In genomic region chr20:57087102-57087501, GRCh38 we compare ENCODE assay signal across 25 cellular contexts.
DNase-seq lines count a peak whose midpoint lies in the region; ATAC-seq, FAIRE-seq and TF ChIP-seq lines count a peak whose summit lies in the region.
"Had no signal": no experiment of that assay in that cellular context is flagged by ENCODE, and none has a peak within 500 bp of the region (broad histone marks: within the 10 kb centered on the region; RNA-seq: fewer than 3 reads in every experiment).

No MANE protein-coding gene starts in this region.

- no peaks in the 10 kb centered on the region for H3K36me3 ChIP-seq in kidney (ENCODE audit: control insufficient read depth in 1 of 2, insufficient read depth in 2 of 2, low read length in 2 of 2)
- H3K36me3 ChIP-seq: BLaER1, neural progenitor cell, right atrium auricular region, suprapubic skin, upper lobe of right lung had no signal

- H3K4me3 Mint-ChIP-seq in IgD-negative memory B cell, result no peak overlapping the region
- H3K4me3 Mint-ChIP-seq: activated T-cell treated with anti-CD3 and anti-CD28 coated beads, Interleukin-2, amount 50 U/mL, for 72 hours; effector memory CD8-positive, alpha-beta T cell; GM23338; neural progenitor cell; T-cell had no signal

- FAIRE-seq in kidney (lab: Jason Lieb, UNC), result no peak
- FAIRE-seq: small intestine had no signal

- DNase-seq in DMS79 treated with DMSO at 0.1 percent for 48 hours (lab: John Stamatoyannopoulos, UW) (peak; percentile 51), RPMI8226 (peak; percentile 56), kidney (peak; percentile 37), NCI-H128 (lab: John Stamatoyannopoulos, UW; ENCODE audit: unreplicated experiment) (no peak), anterior cingulate cortex (lab: John Stamatoyannopoulos, UW) (no peak)
- no peak for DNase-seq in stimulated activated CD4-positive, alpha-beta T cell treated with anti-CD3 and anti-CD28 coated beads, Interleukin-4, amount 100 ng/mL, for 24 hours
- DNase-seq: activated CD4-positive, CD25-positive, alpha-beta regulatory T cell; activated T-cell treated with anti-CD3 and anti-CD28 coated beads, Interleukin-2, amount 50 U/mL, for 72 hours; caudate nucleus; DND-41; effector memory CD8-positive, alpha-beta T cell; islet precursor cell; NCI-H146; NCI-H2107; small intestine; stimulated activated naive CD4-positive, alpha-beta T cell treated with Interleukin-2 at 50 U/mL for 16 hours; T-cell; upper lobe of right lung had no signal

- peak overlapping the region in 2 of 3 donors; percentile 50 to 82 for H3K27ac Mint-ChIP-seq in IgD-negative memory B cell
- H3K27ac Mint-ChIP-seq: activated T-cell treated with anti-CD3 and anti-CD28 coated beads, Interleukin-2, amount 50 U/mL, for 72 hours; effector memory CD8-positive, alpha-beta T cell; GM23338; neural progenitor cell; T-cell had no signal

- intact Hi-C loops in kidney (cut with DNase I), result no loop called here

- H3K4me3 ChIP-seq in kidney (ENCODE audit: low read length in 2 of 2), result no peak overlapping the region
- H3K4me3 ChIP-seq: BLaER1, GM23338, neural progenitor cell, right atrium auricular region, suprapubic skin, upper lobe of right lung had no signal

- no peaks in the 10 kb centered on the region for H3K4me1 ChIP-seq in kidney (ENCODE audit: control insufficient read depth in 1 of 2, insufficient read depth in 1 of 2, low read depth in 1 of 2, low read length in 2 of 2)
- H3K4me1 ChIP-seq: upper lobe of right lung had no signal

- H3K27me3 Mint-ChIP-seq in IgD-negative memory B cell, result peaks cover 11% of the 10 kb centered on the region

- H3K4me1 Mint-ChIP-seq in IgD-negative memory B cell, result peaks cover 0 to 3% (median under 1%) of the 10 kb centered on the region in 3 donors

- peaks cover 0 to 5% (median 0%) of the 10 kb centered on the region in 3 donors for H3K9me3 Mint-ChIP-seq in IgD-negative memory B cell
- H3K9me3 Mint-ChIP-seq: GM23338, neural progenitor cell had no signal

- no peak overlapping the region for H3K27ac ChIP-seq in kidney (ENCODE audit: low read depth in 2 of 2, low read length in 2 of 2)
- H3K27ac ChIP-seq: BLaER1, neural progenitor cell, right atrium auricular region, suprapubic skin, upper lobe of right lung had no signal

- no peak overlapping the region for H3K9ac ChIP-seq in kidney (ENCODE audit: low read length in 2 of 2)
- H3K9ac ChIP-seq: BLaER1, neural progenitor cell had no signal

- no peaks in the 10 kb centered on the region for H3K36me3 Mint-ChIP-seq in IgD-negative memory B cell
- H3K36me3 Mint-ChIP-seq: neural progenitor cell, T-cell had no signal

- TF ChIP-seq CTCF in kidney (IDR thresholded peaks at IDR 0.05; ENCODE audit: borderline replicate concordance, extremely low read depth, insufficient read depth), result no peak

- no peaks in the 10 kb centered on the region for H3K9me3 ChIP-seq in kidney (ENCODE audit: control insufficient read depth in 1 of 2, low read length in 2 of 2)
- H3K9me3 ChIP-seq: BLaER1, right atrium auricular region, suprapubic skin, upper lobe of right lung had no signal

- no peak for ATAC-seq in HG03571 (IDR thresholded peaks at IDR 0.05; ENCODE audit: unreplicated experiment)
- ATAC-seq: activated T-cell treated with anti-CD3 and anti-CD28 coated beads, Interleukin-2, amount 50 U/mL, for 72 hours; effector memory CD8-positive, alpha-beta T cell; GM23338; T-cell; upper lobe of right lung had no signal

Comparison
In these comparisons a context has a peak if more than half of its experiments do, and no peak if none do; other contexts are left out.
1. DNase-seq: peak in DMS79 treated with DMSO at 0.1 percent for 48 hours (single experiment), RPMI8226 (single experiment) and kidney (single experiment); none in NCI-H128 (single experiment), stimulated activated CD4-positive, alpha-beta T cell treated with anti-CD3 and anti-CD28 coated beads, Interleukin-4, amount 100 ng/mL, for 24 hours (single experiment) and anterior cingulate cortex (0 of 58).